Comparison of ENCODE assay signal across 15 cellular contexts in genomic region chr22:37148031-37148651, GRCh38. TPM values are rescaled to one million over a fixed set of nuclear protein-coding genes. Genes with fewer than 3 reads are reported as not detected.
DNase-seq lines count a peak whose midpoint lies in the region; ATAC-seq, FAIRE-seq and TF ChIP-seq lines count a peak whose summit lies in the region.
"Had no signal": no experiment of that assay in that cellular context is flagged by ENCODE, and none has a peak within 500 bp of the region (broad histone marks: within the 10 kb centered on the region; RNA-seq: fewer than 3 reads in every experiment).

No MANE protein-coding gene starts in this region.

- no peak overlapping the region for H3K4me3 ChIP-seq in H1 (ENCODE audit: extremely low read depth in 1 of 4, insufficient read depth in 2 of 4, low read depth in 3 of 4, low read length in 4 of 4)
- peak overlapping the region in 3 of 4 donors; percentile 26 to 42 (median 30) for H3K4me3 ChIP-seq in upper lobe of left lung

- 0 out of 2 replicates have a peak overlapping the region, but pooled peaks have one; percentile 10 for H2BK12ac ChIP-seq in H1 (ENCODE audit: low read depth, low read length)

- no peak for FAIRE-seq in H1 (lab: Jason Lieb, UNC)
- FAIRE-seq: keratinocyte had no signal

- H3K23ac ChIP-seq in H1 (ENCODE audit: insufficient read length) = no peak overlapping the region

- H3K56ac ChIP-seq in H1 (replicated peaks; ENCODE audit: insufficient read length, low read depth, low read length) = no peak overlapping the region

- no peak overlapping the region for H2AFZ ChIP-seq in H1 (ENCODE audit: low read length)

- TF ChIP-seq POLR2A in H1 (IDR thresholded peaks at IDR 0.05; ENCODE audit: control extremely low read depth in 1 of 2, low read depth in 2 of 2, low read length in 2 of 2) = no peak
- TF ChIP-seq POLR2A in upper lobe of left lung (IDR thresholded peaks at IDR 0.05) = no peak

- H2BK5ac ChIP-seq in H1 (ENCODE audit: low read depth, low read length) = no peak overlapping the region

- no peaks in the 10 kb centered on the region for H4K20me1 ChIP-seq in H1 (replicated peaks in 1 of 2; ENCODE audit: control insufficient read depth in 1 of 2, insufficient read depth in 2 of 2, low read length in 2 of 2)

- H3K4me1 ChIP-seq in H1 (replicated peaks in 1 of 4; ENCODE audit: control insufficient read depth in 3 of 4, insufficient read depth in 4 of 4, low read length in 3 of 4) (peaks cover 0 to 11% (median 2%) of the 10 kb centered on the region in 4 experiments; a peak in 5 of 7 replicates), upper lobe of left lung (peaks cover 0 to 6% (median 0%) of the 10 kb centered on the region in 4 donors)

- no peak overlapping the region for H4K91ac ChIP-seq in H1 (replicated peaks; ENCODE audit: insufficient read length, low read length)

- 71% methylated on average over 16 of the region's 17 CpGs; no CpG with 5 or more reads in 1 of the 2 experiments for WGBS in H1 (ENCODE audit: extremely low coverage in 1 of 2, insufficient coverage in 1 of 2, insufficient read length in 1 of 2, insufficient replicate concordance in 2 of 2, low coverage in 1 of 2, low lambda C conversion rate in 2 of 2, missing lambda C conversion rate in 1 of 2), 2 experiments
- WGBS in upper lobe of left lung, 2 donors = 73 to 76% methylated on average over 6 to 16 of the region's 17 CpGs

- no peak for TF ChIP-seq EP300 in H1 (IDR thresholded peaks at IDR 0.05; ENCODE audit: borderline replicate concordance in 1 of 2, low read depth in 2 of 2, low read length in 2 of 2)
- no peak for TF ChIP-seq EP300 in upper lobe of left lung (IDR thresholded peaks at IDR 0.05)

- H3K9me3 Mint-ChIP-seq in activated CD4-positive, alpha-beta memory T cell treated with anti-CD3 and anti-CD28 coated beads, Interleukin-2, amount 10 ng/mL, durations not matched to agents 7 days and 5 days = peaks cover 9% of the 10 kb centered on the region

- TF ChIP-seq CTCF in H1 (IDR thresholded peaks at IDR 0.05; ENCODE audit: control extremely low read depth in 1 of 3, insufficient read depth in 1 of 3, low read depth in 1 of 3, low read length in 3 of 3) (peak in 2 of 3 experiments; percentile 1 to 32; a peak in 2 of 4 replicates), upper lobe of left lung (IDR thresholded peaks at IDR 0.05) (no peak)

- H3K4me3 Mint-ChIP-seq in activated CD4-positive, alpha-beta memory T cell treated with anti-CD3 and anti-CD28 coated beads, Interleukin-2, amount 10 ng/mL, durations not matched to agents 7 days and 5 days = peak overlapping the region; percentile 98
- H3K4me3 Mint-ChIP-seq: type B pancreatic cell had no signal

- H3K79me1 ChIP-seq in H1 (ENCODE audit: low read depth, low read length) = no peaks in the 10 kb centered on the region

- ATAC-seq in upper lobe of left lung (ENCODE audit: low FRiP score in 2 of 2) = no peak
- ATAC-seq in GM21390 (IDR thresholded peaks at IDR 0.05; ENCODE audit: unreplicated experiment) = no peak
- ATAC-seq in HG02642 (IDR thresholded peaks at IDR 0.05; ENCODE audit: poor library complexity, unreplicated experiment) = no peak

- H2BK120ac ChIP-seq in H1 (replicated peaks; ENCODE audit: low read depth, low read length) = no peak overlapping the region

- peak; percentile 36 to 54 for DNase-seq in stimulated activated CD4-positive, alpha-beta T cell treated with anti-CD3 and anti-CD28 coated beads, Interleukin-2, amount 100 ng/mL, for 24 hours
- no peak for DNase-seq in stimulated activated CD4-positive, alpha-beta T cell treated with anti-CD3 and anti-CD28 coated beads, Interleukin-4, amount 100 ng/mL, for 1 hour
- peak; percentile 54 for DNase-seq in activated CD4-positive, alpha-beta memory T cell treated with anti-CD3 and anti-CD28 coated beads, Interleukin-2, amount 10 ng/mL, durations not matched to agents 7 days and 5 days
- DNase-seq in H1 (ENCODE audit: low read depth in 1 of 2, low spot score in 2 of 2) = no peak
- DNase-seq in upper lobe of left lung = no peak
- DNase-seq in SK-N-DZ (ENCODE audit: low spot score) = no peak
- DNase-seq: brain microvascular endothelial cell, GF-D8, NCI-H2029 treated with DMSO at 0.1 percent for 48 hours, nucleus accumbens had no signal

- H3K36me3 ChIP-seq in H1 (ENCODE audit: control insufficient read depth in 2 of 4, insufficient read depth in 4 of 4, low read length in 3 of 4) = no peaks in the 10 kb centered on the region
- no peaks in the 10 kb centered on the region for H3K36me3 ChIP-seq in upper lobe of left lung
- H3K36me3 ChIP-seq: brain microvascular endothelial cell had no signal

- no peak overlapping the region for H2BK20ac ChIP-seq in H1 (ENCODE audit: low read length)

- H2BK15ac ChIP-seq in H1 (ENCODE audit: low read length) = no peak overlapping the region

- H3K9me3 ChIP-seq in H1 (ENCODE audit: insufficient read depth in 2 of 2, low read depth in 1 of 2, low read length in 1 of 2) = no peaks in the 10 kb centered on the region
- H3K9me3 ChIP-seq in upper lobe of left lung = no peaks in the 10 kb centered on the region

- no peak overlapping the region for H4K5ac ChIP-seq in H1 (ENCODE audit: insufficient read length, low read depth, low read length)

- peak in 1 of 2 experiments; percentile 30; a peak in 2 of 4 replicates for TF ChIP-seq RAD21 in H1 (IDR thresholded peaks at IDR 0.05 in 1 of 2, conservative IDR thresholded peaks at IDR 0.05 in 1 of 2; ENCODE audit: low read depth in 2 of 2, low read length in 2 of 2)

- H3K18ac ChIP-seq in H1 (ENCODE audit: extremely low read depth, low read length) = no peak overlapping the region

- POLR2A ChIA-PET in activated CD4-positive, alpha-beta memory T cell treated with anti-CD3 and anti-CD28 coated beads, Interleukin-2, amount 10 ng/mL, durations not matched to agents 7 days and 5 days (lab: Charles Lee) = interaction anchor here (0.9 to 25.9 kb wide), 13 partner anchors 16 to 96 kb away, joined by 3 to 502 read pairs (median 12); partner anchors contain the start of gene RAC2
- POLR2A ChIA-PET in H1 (lab: Charles Lee; ENCODE audit: partially characterized antibody) = interaction anchor here (0.8 to 0.9 kb wide), 2 partner anchors 58 to 96 kb away, joined by 3 read pairs; partner anchors contain the start of gene KCTD17

- no peaks in the 10 kb centered on the region for H3K79me2 ChIP-seq in H1 (ENCODE audit: control insufficient read depth in 1 of 2, insufficient read depth in 2 of 2, low read length in 2 of 2)

- H3K36me3 Mint-ChIP-seq in activated CD4-positive, alpha-beta memory T cell treated with anti-CD3 and anti-CD28 coated beads, Interleukin-2, amount 10 ng/mL, durations not matched to agents 7 days and 5 days (ENCODE audit: low read depth) = peaks cover 77% of the 10 kb centered on the region
- H3K36me3 Mint-ChIP-seq: type B pancreatic cell had no signal

- H3K27me3 ChIP-seq in H1 (replicated peaks in 1 of 4; ENCODE audit: control insufficient read depth in 3 of 4, extremely low read depth in 1 of 4, insufficient read depth in 3 of 4, low read length in 3 of 4) = no peaks in the 10 kb centered on the region
- no peaks in the 10 kb centered on the region for H3K27me3 ChIP-seq in upper lobe of left lung
- H3K27me3 ChIP-seq: brain microvascular endothelial cell had no signal

- H3K9ac ChIP-seq in H1 (replicated peaks in 1 of 4; ENCODE audit: extremely low read depth in 1 of 4, low read depth in 3 of 4, low read length in 3 of 4) = no peak overlapping the region

- no peak overlapping the region for H3K14ac ChIP-seq in H1 (ENCODE audit: insufficient read length)

- CTCF ChIA-PET in activated CD4-positive, alpha-beta memory T cell treated with anti-CD3 and anti-CD28 coated beads, Interleukin-2, amount 10 ng/mL, durations not matched to agents 7 days and 5 days (lab: Charles Lee) = interaction anchor here (0.9 to 8.6 kb wide), 14 partner anchors 8 to 291 kb away, joined by 3 to 113 read pairs (median 4); no protein-coding TSS in a partner anchor
- CTCF ChIA-PET in H1 (lab: Charles Lee; ENCODE audit: partially characterized antibody) = interaction anchor here (0.7 to 2.8 kb wide), 17 partner anchors 8 to 280 kb away, joined by 3 to 15 read pairs (median 3); no protein-coding TSS in a partner anchor

- H4K8ac ChIP-seq in H1 (ENCODE audit: extremely low read depth, insufficient read depth, low read length) = no peak overlapping the region; the same call in 1 of the 2 replicates

- no peak overlapping the region for H3K4ac ChIP-seq in H1 (replicated peaks; ENCODE audit: insufficient read length, low read depth, low read length)

- no peaks in the 10 kb centered on the region for H3K23me2 ChIP-seq in H1 (ENCODE audit: low read depth, low read length)

- no peak overlapping the region for H3K27ac ChIP-seq in H1 (ENCODE audit: low read depth, low read length)
- H3K27ac ChIP-seq in upper lobe of left lung = peak overlapping the region in 2 of 4 donors; percentile 74 to 79
- H3K27ac ChIP-seq: brain microvascular endothelial cell had no signal

- no peaks in the 10 kb centered on the region for H3K27me3 Mint-ChIP-seq in activated CD4-positive, alpha-beta memory T cell treated with anti-CD3 and anti-CD28 coated beads, Interleukin-2, amount 10 ng/mL, durations not matched to agents 7 days and 5 days

- no peak overlapping the region for H2AK5ac ChIP-seq in H1 (ENCODE audit: low read depth, low read length)

- H3K4me2 ChIP-seq in H1 (ENCODE audit: insufficient read depth in 1 of 2, low read depth in 2 of 2, low read length in 2 of 2) = no peak overlapping the region

- H3K4me1 Mint-ChIP-seq in activated CD4-positive, alpha-beta memory T cell treated with anti-CD3 and anti-CD28 coated beads, Interleukin-2, amount 10 ng/mL, durations not matched to agents 7 days and 5 days = peaks cover 65% of the 10 kb centered on the region

- peak overlapping the region; percentile 89 for H3K27ac Mint-ChIP-seq in activated CD4-positive, alpha-beta memory T cell treated with anti-CD3 and anti-CD28 coated beads, Interleukin-2, amount 10 ng/mL, durations not matched to agents 7 days and 5 days
- H3K27ac Mint-ChIP-seq: type B pancreatic cell had no signal

RNA-seq across cellular contexts. Expression of gene IL2RB, which starts 1.6 kb away (rescaled TPM):
- total RNA-seq in activated CD4-positive, alpha-beta memory T cell treated with anti-CD3 and anti-CD28 coated beads, Interleukin-2, amount 10 ng/mL, durations not matched to agents 7 days and 5 days = 100 to 1,000 TPM; 320 to 323 TPM
- 0.67 and 1.3 TPM in 2 replicates for total RNA-seq in H1 (2021; fragmentation: NEBNext Ultra II Directional; extraction: Animal tissue kit (Norgen Biotek cat#: 25700))
- polyA plus RNA-seq in H1 (2011; rRNA removed) = 0.67 and 1.1 TPM in 2 replicates
- polyA plus RNA-seq in H1 (2011; cell fraction: cytosol; rRNA removed) = 0.48 TPM
- 0.96 TPM for polyA plus RNA-seq in H1 (2011; cell fraction: nucleus; rRNA removed)
- 0.55 to 0.76 TPM (median 0.72 TPM) in 4 replicates for polyA plus RNA-seq in H1 (2012, experiment 1 of 2)
- polyA plus RNA-seq in H1 (2012, experiment 2 of 2) = 0.80 TPM
- 1.6 TPM for polyA plus RNA-seq in H1 (2013, experiment 1 of 2)
- 1.6 TPM for polyA plus RNA-seq in H1 (2013, experiment 2 of 2)
- 0.85 and 1.0 TPM in 2 replicates for polyA minus RNA-seq in H1 (2011; rRNA and poly(A)+ RNA removed)
- polyA minus RNA-seq in H1 (2011; cell fraction: cytosol; rRNA and poly(A)+ RNA removed) = 1.0 TPM
- 0.60 TPM for polyA minus RNA-seq in H1 (2011; cell fraction: nucleus; rRNA and poly(A)+ RNA removed)
- total RNA-seq in upper lobe of left lung = 1 to 10 TPM; 3.4 to 9.4 (median 5.8) TPM
- polyA plus RNA-seq in SK-N-DZ (2014; cell fraction: cytosol; rRNA removed) = 0.22 TPM in 1 of 2 replicates, not detected in the other
- not detected in 2 replicates for polyA plus RNA-seq in SK-N-DZ (2014; cell fraction: nucleus; rRNA removed)
- total RNA-seq: RPMI7951 had no signal

RNA-seq across cellular contexts. Expression of gene TMPRSS6, which starts 38.6 kb away (rescaled TPM):
- 10 to 100 TPM; 14.0 to 14.7 TPM for total RNA-seq in activated CD4-positive, alpha-beta memory T cell treated with anti-CD3 and anti-CD28 coated beads, Interleukin-2, amount 10 ng/mL, durations not matched to agents 7 days and 5 days
- not detected in 2 replicates for total RNA-seq in H1 (2021; fragmentation: NEBNext Ultra II Directional; extraction: Animal tissue kit (Norgen Biotek cat#: 25700))
- polyA plus RNA-seq in H1 (2011; rRNA removed) = 0.02 and 0.05 TPM in 2 replicates
- 0.06 TPM for polyA plus RNA-seq in H1 (2011; cell fraction: cytosol; rRNA removed)
- polyA plus RNA-seq in H1 (2011; cell fraction: nucleus; rRNA removed) = 0.19 TPM
- polyA plus RNA-seq in H1 (2012, experiment 1 of 2) = 0.13 to 0.27 TPM (median 0.19 TPM) in 4 replicates
- 0.09 TPM for polyA plus RNA-seq in H1 (2012, experiment 2 of 2)
- 0.02 TPM for polyA plus RNA-seq in H1 (2013, experiment 1 of 2)
- polyA plus RNA-seq in H1 (2013, experiment 2 of 2) = 0.02 TPM
- polyA minus RNA-seq in H1 (2011; rRNA and poly(A)+ RNA removed) = not detected in 2 replicates
- not detected for polyA minus RNA-seq in H1 (2011; cell fraction: cytosol; rRNA and poly(A)+ RNA removed)
- polyA minus RNA-seq in H1 (2011; cell fraction: nucleus; rRNA and poly(A)+ RNA removed) = not detected
- total RNA-seq in upper lobe of left lung = 1 to 10 TPM in 5 of 6 donors, under 1 TPM in 1; 0.47 to 8.2 (median 2.0) TPM
- not detected in 2 replicates for polyA plus RNA-seq in SK-N-DZ (2014; cell fraction: cytosol; rRNA removed)
- polyA plus RNA-seq in SK-N-DZ (2014; cell fraction: nucleus; rRNA removed) = not detected in 2 replicates
- total RNA-seq: RPMI7951 had no signal
- polyA plus RNA-seq: keratinocyte had no signal

RNA-seq across cellular contexts. Expression of gene C1QTNF6, which starts 39.9 kb away (rescaled TPM):
- 10 to 100 TPM; 10.2 to 10.3 TPM for total RNA-seq in activated CD4-positive, alpha-beta memory T cell treated with anti-CD3 and anti-CD28 coated beads, Interleukin-2, amount 10 ng/mL, durations not matched to agents 7 days and 5 days
- total RNA-seq in H1 (2021; fragmentation: NEBNext Ultra II Directional; extraction: Animal tissue kit (Norgen Biotek cat#: 25700)) = 3.1 and 4.6 TPM in 2 replicates
- 5.9 and 6.5 TPM in 2 replicates for polyA plus RNA-seq in H1 (2011; rRNA removed)
- polyA plus RNA-seq in H1 (2011; cell fraction: cytosol; rRNA removed) = 5.7 TPM
- polyA plus RNA-seq in H1 (2011; cell fraction: nucleus; rRNA removed) = 17.9 TPM
- 4.9 to 6.3 TPM (median 5.5 TPM) in 4 replicates for polyA plus RNA-seq in H1 (2012, experiment 1 of 2)
- 2.6 TPM for polyA plus RNA-seq in H1 (2012, experiment 2 of 2)
- 5.6 TPM for polyA plus RNA-seq in H1 (2013, experiment 1 of 2)
- polyA plus RNA-seq in H1 (2013, experiment 2 of 2) = 6.5 TPM
- polyA minus RNA-seq in H1 (2011; rRNA and poly(A)+ RNA removed) = 5.3 and 5.7 TPM in 2 replicates
- 2.9 TPM for polyA minus RNA-seq in H1 (2011; cell fraction: cytosol; rRNA and poly(A)+ RNA removed)
- 11.6 TPM for polyA minus RNA-seq in H1 (2011; cell fraction: nucleus; rRNA and poly(A)+ RNA removed)
- 1 to 10 TPM; 2.1 to 8.4 (median 4.7) TPM for total RNA-seq in upper lobe of left lung
- 1.0 and 1.8 TPM in 2 replicates for polyA plus RNA-seq in SK-N-DZ (2014; cell fraction: cytosol; rRNA removed)
- 2.6 and 4.0 TPM in 2 replicates for polyA plus RNA-seq in SK-N-DZ (2014; cell fraction: nucleus; rRNA removed)

Comparison
In these comparisons a context has a peak if more than half of its experiments do, and no peak if none do; other contexts are left out.
1. DNase-seq: peak in stimulated activated CD4-positive, alpha-beta T cell treated with anti-CD3 and anti-CD28 coated beads, Interleukin-2, amount 100 ng/mL, for 24 hours (2 of 2) and activated CD4-positive, alpha-beta memory T cell treated with anti-CD3 and anti-CD28 coated beads, Interleukin-2, amount 10 ng/mL, durations not matched to agents 7 days and 5 days (single experiment); none in stimulated activated CD4-positive, alpha-beta T cell treated with anti-CD3 and anti-CD28 coated beads, Interleukin-4, amount 100 ng/mL, for 1 hour (single experiment), H1 (0 of 2), upper lobe of left lung (0 of 2) and SK-N-DZ (single experiment).
2. H3K4me3 ChIP-seq: peak in upper lobe of left lung (3 of 4); none in H1 (0 of 4).
3. CTCF ChIP-seq: peak in H1 (2 of 3); none in upper lobe of left lung (0 of 6).
4. RNA of gene IL2RB, which starts 1.6 kb away (total RNA-seq): 320 to 323 TPM in activated CD4-positive, alpha-beta memory T cell treated with anti-CD3 and anti-CD28 coated beads, Interleukin-2, amount 10 ng/mL, durations not matched to agents 7 days and 5 days; 3.4 to 9.4 TPM in upper lobe of left lung and 0.67 to 1.3 TPM in H1; every median in the first group is over 10 times any median in the second.